Comparison of ENCODE assay signal across 1 cellular context in the genomic region with DNA sequence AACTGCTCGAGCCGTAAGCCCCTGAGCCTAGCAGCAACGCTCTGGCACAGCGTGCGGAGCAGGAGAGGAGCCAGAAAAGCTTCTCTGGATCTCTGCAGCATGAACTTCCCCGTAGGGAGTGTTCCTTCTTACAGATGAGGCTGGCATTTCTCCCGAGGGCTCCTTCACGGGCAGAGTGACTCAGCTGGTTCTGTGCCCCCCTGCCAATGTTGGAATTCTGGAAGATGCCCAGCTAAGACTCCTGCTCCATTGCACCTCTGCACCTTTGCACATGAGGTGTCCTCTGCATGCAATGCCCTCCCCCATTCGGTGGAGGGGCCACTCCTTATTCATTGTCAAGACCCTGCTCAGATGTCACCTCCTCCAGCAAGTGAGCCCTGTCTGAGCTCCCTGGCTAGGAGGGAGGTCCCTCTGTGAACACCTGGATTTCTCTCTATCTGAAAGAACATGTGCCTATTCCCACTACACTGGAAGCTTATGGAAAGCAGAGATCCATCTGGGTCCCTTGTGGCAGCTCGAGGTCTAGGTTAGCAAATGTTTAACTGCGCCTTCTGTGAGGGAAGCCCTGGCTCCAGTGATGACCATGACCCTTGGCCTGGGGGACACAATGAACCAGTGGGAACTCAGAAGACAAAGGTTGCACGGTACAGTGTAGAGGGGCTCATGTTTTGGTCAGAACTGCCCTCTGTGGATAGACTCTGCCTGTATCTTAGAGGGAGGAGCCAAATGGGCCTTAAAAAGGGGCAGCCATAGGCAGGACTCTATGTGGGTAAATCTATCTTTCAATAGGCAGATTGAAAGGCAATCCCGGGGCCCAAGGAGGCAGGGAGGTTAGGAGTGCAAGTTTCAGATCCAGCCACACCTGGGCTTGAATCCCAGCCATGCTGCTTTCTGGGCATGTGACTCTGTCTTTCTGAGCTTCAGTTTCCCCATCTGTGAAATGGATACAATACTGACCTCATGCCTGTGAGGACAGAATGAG.
TF ChIP-seq lines count a peak whose summit lies in the region.

No MANE protein-coding gene starts in this region.

TF ChIP-seq in SK-N-SH treated with all-trans-retinoic acid at 6 μM for 48 hours, 23 proteins besides CTCF, POLR2A, EP300 and RAD21 (continued from another document):
- TF ChIP-seq, protein P1, sequence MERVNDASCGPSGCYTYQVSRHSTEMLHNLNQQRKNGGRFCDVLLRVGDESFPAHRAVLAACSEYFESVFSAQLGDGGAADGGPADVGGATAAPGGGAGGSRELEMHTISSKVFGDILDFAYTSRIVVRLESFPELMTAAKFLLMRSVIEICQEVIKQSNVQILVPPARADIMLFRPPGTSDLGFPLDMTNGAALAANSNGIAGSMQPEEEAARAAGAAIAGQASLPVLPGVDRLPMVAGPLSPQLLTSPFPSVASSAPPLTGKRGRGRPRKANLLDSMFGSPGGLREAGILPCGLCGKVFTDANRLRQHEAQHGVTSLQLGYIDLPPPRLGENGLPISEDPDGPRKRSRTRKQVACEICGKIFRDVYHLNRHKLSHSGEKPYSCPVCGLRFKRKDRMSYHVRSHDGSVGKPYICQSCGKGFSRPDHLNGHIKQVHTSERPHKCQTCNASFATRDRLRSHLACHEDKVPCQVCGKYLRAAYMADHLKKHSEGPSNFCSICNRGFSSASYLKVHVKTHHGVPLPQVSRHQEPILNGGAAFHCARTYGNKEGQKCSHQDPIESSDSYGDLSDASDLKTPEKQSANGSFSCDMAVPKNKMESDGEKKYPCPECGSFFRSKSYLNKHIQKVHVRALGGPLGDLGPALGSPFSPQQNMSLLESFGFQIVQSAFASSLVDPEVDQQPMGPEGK (CRISPR knock-in tag; IDR thresholded peaks at IDR 0.05; ENCODE audit: borderline replicate concordance), result no peak
- no peak for TF ChIP-seq SNAI2 (CRISPR knock-in tag; IDR thresholded peaks at IDR 0.05)
- TF ChIP-seq CSDC2 (CRISPR knock-in tag; IDR thresholded peaks at IDR 0.05), result no peak
